Comparison of ENCODE assay signal across 8 cellular contexts in genomic region chr5:147576646-147577535, GRCh38.
DNase-seq lines count a peak whose midpoint lies in the region; FAIRE-seq and TF ChIP-seq lines count a peak whose summit lies in the region.

No MANE protein-coding gene starts in this region.

- H2AFZ ChIP-seq in keratinocyte (ENCODE audit: control insufficient read depth, low read length) = no peak overlapping the region

- H3K27ac ChIP-seq in HEK293 (ENCODE audit: extremely low read depth, low read depth, low read length) = no peak overlapping the region
- no peak overlapping the region for H3K27ac ChIP-seq in keratinocyte (ENCODE audit: control insufficient read depth, insufficient read depth, low read length)

- no peaks in the 10 kb centered on the region for H4K20me1 ChIP-seq in keratinocyte (ENCODE audit: control insufficient read depth, extremely low read depth, insufficient read depth, low read length)

- peak; percentile 11 for DNase-seq in SKM-1 (lab: John Stamatoyannopoulos, UW; ENCODE audit: unreplicated experiment)
- DNase-seq in SKM-1 treated with dmso at 0.1 percent for 144 hours (lab: John Stamatoyannopoulos, UW; ENCODE audit: unreplicated experiment) = no peak
- peak; percentile 21 for DNase-seq in NCI-H345 treated with DMSO at 0.1 percent for 48 hours (lab: John Stamatoyannopoulos, UW; ENCODE audit: unreplicated experiment)
- DNase-seq in astrocyte of the hippocampus (ENCODE audit: low read depth, low spot score) = peak; percentile 72
- DNase-seq in keratinocyte (ENCODE audit: low read depth, low spot score) = no peak
- peak; percentile 75 for DNase-seq in stimulated activated CD8-positive, alpha-beta memory T cell treated with anti-CD3 and anti-CD28 coated beads, Interleukin-4, amount 100 ng/mL, for 48 hours
- no peak for DNase-seq in NCI-H2081 treated with DMSO at 0.1 percent for 48 hours (lab: John Stamatoyannopoulos, UW)

- H3K4me3 ChIP-seq in HEK293 (ENCODE audit: low read depth, low read length) = no peak overlapping the region
- no peak overlapping the region for H3K4me3 ChIP-seq in keratinocyte (ENCODE audit: control insufficient read depth in 2 of 3, extremely low read depth in 1 of 3, insufficient read depth in 2 of 3, low read depth in 1 of 3, low read length in 3 of 3)

- H3K36me3 ChIP-seq in HEK293 (ENCODE audit: control insufficient read depth in 2 of 2, insufficient read depth in 1 of 2, low read length in 2 of 2) (no peaks in the 10 kb centered on the region), keratinocyte (ENCODE audit: control insufficient read depth in 2 of 2, extremely low read depth in 1 of 2, insufficient read depth in 2 of 2, low read length in 2 of 2) (no peaks in the 10 kb centered on the region)

- no peaks in the 10 kb centered on the region for H3K27me3 ChIP-seq in keratinocyte (ENCODE audit: control insufficient read depth, extremely low read depth, insufficient read depth, low read length)

- TF ChIP-seq CTCF in HEK293 (tag by site-specific recombination; IDR thresholded peaks at IDR 0.05) (no peak), keratinocyte (optimal IDR thresholded peaks at IDR 0.05 in 1 of 3, IDR thresholded peaks at IDR 0.05 in 1 of 3, conservative IDR thresholded peaks at IDR 0.05 in 1 of 3; ENCODE audit: extremely low read depth in 1 of 3, insufficient read depth in 2 of 3, low read length in 3 of 3) (peak; percentile 78 to 87 (median 87))

- dilution Hi-C loops in keratinocyte (cut with MboI; ENCODE audit: extremely low pct_ligation_motif_present, low sequenced_read_pairs) = no loop called here

- CTCF ChIA-PET in HEK293 (lab: Yijun Ruan, JAX) = interaction anchor here (0.6 to 5.8 kb wide), 44 partner anchors 9 to 1756 kb away, joined by 3 to 32 read pairs (median 4); no protein-coding TSS in a partner anchor

- FAIRE-seq in keratinocyte (lab: Jason Lieb, UNC) = peak; percentile 32

- H3K9me3 ChIP-seq in HEK293 (ENCODE audit: control insufficient read depth, insufficient read depth, low read depth, low read length) (no peaks in the 10 kb centered on the region), keratinocyte (ENCODE audit: control insufficient read depth, low read depth, low read length) (no peaks in the 10 kb centered on the region)

- no peak overlapping the region for H3K4me2 ChIP-seq in keratinocyte (ENCODE audit: control insufficient read depth, extremely low read depth, insufficient read depth, low read depth, low read length)

- H3K4me1 ChIP-seq in HEK293 (ENCODE audit: control insufficient read depth, insufficient read depth, low read length) = no peaks in the 10 kb centered on the region
- no peaks in the 10 kb centered on the region for H3K4me1 ChIP-seq in keratinocyte (ENCODE audit: control insufficient read depth, extremely low read depth, insufficient read depth, low read length)

- POLR2A ChIA-PET in HEK293 (lab: Yijun Ruan, JAX) = interaction anchor here (0.7 kb wide), 1 partner anchor 1342 kb away, joined by 3 read pairs; no protein-coding TSS in a partner anchor

- H3K9me1 ChIP-seq in keratinocyte (ENCODE audit: control insufficient read depth, extremely low read depth, insufficient read depth, low read length) = no peaks in the 10 kb centered on the region

- H3K9ac ChIP-seq in keratinocyte (ENCODE audit: control insufficient read depth, extremely low read depth, insufficient read depth, low read length) = no peak overlapping the region

- no peaks in the 10 kb centered on the region for H3K79me2 ChIP-seq in keratinocyte (ENCODE audit: control insufficient read depth, insufficient read depth, low read length)

TF ChIP-seq in HEK293, 187 proteins besides CTCF, POLR2A, EP300 and RAD21:
- TF ChIP-seq ZNF394 (tag by site-specific recombination; IDR thresholded peaks at IDR 0.05; ENCODE audit: borderline replicate concordance) (no peak), ZNF335 (tag by site-specific recombination; conservative IDR thresholded peaks at IDR 0.05) (0 out of 2 replicates have a peak, but pooled peaks have one; percentile 28), ZNF664 (tag by site-specific recombination; IDR thresholded peaks at IDR 0.05) (peak; percentile 65; the same call in 1 of the 2 replicates), ZNF2 (tag by site-specific recombination; IDR thresholded peaks at IDR 0.05) (peak; percentile 55; the same call in 1 of the 2 replicates), ZNF654 (tag by site-specific recombination; IDR thresholded peaks at IDR 0.05; ENCODE audit: low read depth) (0 out of 2 replicates have a peak, but pooled peaks have one; percentile 16), ZNF416 (tag by site-specific recombination; IDR thresholded peaks at IDR 0.05) (no peak)

Comparison
In these comparisons a context has a peak if more than half of its experiments do, and no peak if none do; other contexts are left out.
1. DNase-seq: peak in SKM-1 (single experiment), NCI-H345 treated with DMSO at 0.1 percent for 48 hours (single experiment), astrocyte of the hippocampus (single experiment) and stimulated activated CD8-positive, alpha-beta memory T cell treated with anti-CD3 and anti-CD28 coated beads, Interleukin-4, amount 100 ng/mL, for 48 hours (single experiment); none in SKM-1 treated with dmso at 0.1 percent for 144 hours (single experiment), keratinocyte (single experiment) and NCI-H2081 treated with DMSO at 0.1 percent for 48 hours (single experiment).